8 cellular contexts compared by ENCODE assay signal in genomic region chr14:26730929-26731618, GRCh38.
DNase-seq lines count a peak whose midpoint lies in the region; ATAC-seq and TF ChIP-seq lines count a peak whose summit lies in the region.

No MANE protein-coding gene starts in this region.

- H3K36me3 Mint-ChIP-seq in HFFc6 (ENCODE audit: low read depth) = no peaks in the 10 kb centered on the region; the same call in 1 of the 2 replicates

- DNase-seq in AG04449 (ENCODE audit: low read depth, low spot score) = no peak
- DNase-seq in HFFc6 = no peak
- peak; percentile 31 for DNase-seq in SK-N-DZ (ENCODE audit: low spot score)
- DNase-seq in iPS-NIHi11 (ENCODE audit: low spot score) = peak; percentile 63
- no peak for DNase-seq in stimulated activated naive CD8-positive, alpha-beta T cell treated with anti-CD3 and anti-CD28 coated beads, Interleukin-15, amount 100 ng/mL, for 72 hours
- DNase-seq in mesenteric fat pad (ENCODE audit: low spot score) = no peak
- DNase-seq in effector CD8-positive, alpha-beta T cell (lab: John Stamatoyannopoulos, UW) = no peak

- CTCF ChIA-PET in AG04449 (lab: Yijun Ruan, JAX) = no interaction called here

- POLR2A ChIA-PET in AG04449 (lab: Yijun Ruan, JAX) = no interaction called here

- TF ChIP-seq CTCF in AG04449 (IDR thresholded peaks at IDR 0.05; ENCODE audit: insufficient read depth, low read length, missing control alignments) (peak; percentile 11), HFFc6 (IDR thresholded peaks at IDR 0.05) (0 out of 2 replicates have a peak, but pooled peaks have one; percentile 21)

- H3K9me3 Mint-ChIP-seq in HFFc6 = peaks cover 56% of the 10 kb centered on the region
- H3K9me3 Mint-ChIP-seq in stimulated activated naive CD8-positive, alpha-beta T cell treated with anti-CD3 and anti-CD28 coated beads, Interleukin-15, amount 100 ng/mL, for 72 hours = peaks cover 4 to 13% of the 10 kb centered on the region in 2 donors

- no peak overlapping the region for H3K27ac Mint-ChIP-seq in HFFc6
- no peak overlapping the region for H3K27ac Mint-ChIP-seq in stimulated activated naive CD8-positive, alpha-beta T cell treated with anti-CD3 and anti-CD28 coated beads, Interleukin-15, amount 100 ng/mL, for 72 hours

- no peaks in the 10 kb centered on the region for H3K4me1 Mint-ChIP-seq in HFFc6 (ENCODE audit: low read depth)
- no peaks in the 10 kb centered on the region for H3K4me1 Mint-ChIP-seq in stimulated activated naive CD8-positive, alpha-beta T cell treated with anti-CD3 and anti-CD28 coated beads, Interleukin-15, amount 100 ng/mL, for 72 hours

- no peak for ATAC-seq in stimulated activated naive CD8-positive, alpha-beta T cell treated with anti-CD3 and anti-CD28 coated beads, Interleukin-15, amount 100 ng/mL, for 72 hours
- no peak for ATAC-seq in HG02610 (IDR thresholded peaks at IDR 0.05; ENCODE audit: unreplicated experiment)

- H3K4me3 ChIP-seq in AG04449 (ENCODE audit: low read depth, low read length) = no peak overlapping the region

- H3K4me3 Mint-ChIP-seq in HFFc6 = no peak overlapping the region
- H3K4me3 Mint-ChIP-seq in stimulated activated naive CD8-positive, alpha-beta T cell treated with anti-CD3 and anti-CD28 coated beads, Interleukin-15, amount 100 ng/mL, for 72 hours = no peak overlapping the region

- no peaks in the 10 kb centered on the region for H3K27me3 Mint-ChIP-seq in HFFc6 (ENCODE audit: insufficient read depth)
- no peaks in the 10 kb centered on the region for H3K27me3 Mint-ChIP-seq in stimulated activated naive CD8-positive, alpha-beta T cell treated with anti-CD3 and anti-CD28 coated beads, Interleukin-15, amount 100 ng/mL, for 72 hours

Comparison
In these comparisons a context has a peak if more than half of its experiments do, and no peak if none do; other contexts are left out.
1. DNase-seq: peak in SK-N-DZ (single experiment) and iPS-NIHi11 (single experiment); none in AG04449 (single experiment), HFFc6 (single experiment), stimulated activated naive CD8-positive, alpha-beta T cell treated with anti-CD3 and anti-CD28 coated beads, Interleukin-15, amount 100 ng/mL, for 72 hours (0 of 2), mesenteric fat pad (single experiment) and effector CD8-positive, alpha-beta T cell (single experiment).